20 cellular contexts compared by ENCODE assay signal in genomic region chr3:151925419-151925818, GRCh38. TPM values are rescaled to one million over a fixed set of nuclear protein-coding genes. Genes with fewer than 3 reads are reported as not detected.
DNase-seq lines count a peak whose midpoint lies in the region; ATAC-seq, FAIRE-seq and TF ChIP-seq lines count a peak whose summit lies in the region.
"Had no signal": no experiment of that assay in that cellular context is flagged by ENCODE, and none has a peak within 500 bp of the region (broad histone marks: within the 10 kb centered on the region; RNA-seq: fewer than 3 reads in every experiment).

No MANE protein-coding gene starts in this region.

- CTCF ChIA-PET in PC-9 (lab: Charles Lee), result interaction anchor here (0.7 kb wide), 1 partner anchor 53 kb away, joined by 3 read pairs; no protein-coding TSS in a partner anchor
- CTCF ChIA-PET in endothelial cell of umbilical vein (lab: Charles Lee), result interaction anchor here (0.9 to 1.8 kb wide), 3 partner anchors 49 to 648 kb away, joined by 3 to 5 read pairs (median 4); no protein-coding TSS in a partner anchor

- no peaks in the 10 kb centered on the region for H4K20me1 ChIP-seq in PC-9 (ENCODE audit: insufficient read depth)
- H4K20me1 ChIP-seq in endothelial cell of umbilical vein (replicated peaks; ENCODE audit: control insufficient read depth, extremely low read depth, insufficient read depth, low read length), result no peaks in the 10 kb centered on the region

- FAIRE-seq in endothelial cell of umbilical vein (lab: Jason Lieb, UNC), result no peak
- FAIRE-seq: GM12891, islet of Langerhans had no signal

- BruUV-seq in PC-9 (replicated peaks; lab: Mats Ljungman, UMichigan) (no TSS peak), endothelial cell of umbilical vein (replicated peaks; lab: Mats Ljungman, UMichigan) (no TSS peak)

- H3K9me2 ChIP-seq in PC-9 (ENCODE audit: insufficient read depth), result no peaks in the 10 kb centered on the region

- H3K4me1 ChIP-seq in PC-9 (replicated peaks; ENCODE audit: insufficient read depth) (peaks cover 7% of the 10 kb centered on the region), endothelial cell of umbilical vein (ENCODE audit: control insufficient read depth, extremely low read depth, insufficient read depth, low read length) (peaks cover 32% of the 10 kb centered on the region)

- dilution Hi-C loops in endothelial cell of umbilical vein (cut with MboI; ENCODE audit: extremely low pct_ligation_motif_present, low sequenced_read_pairs), result no loop called here

- H3K9me1 ChIP-seq in endothelial cell of umbilical vein (replicated peaks; ENCODE audit: control insufficient read depth, extremely low read depth, insufficient read depth, low read length), result no peaks in the 10 kb centered on the region

- no peaks in the 10 kb centered on the region for H3K79me2 ChIP-seq in PC-9 (ENCODE audit: low read depth)
- no peaks in the 10 kb centered on the region for H3K79me2 ChIP-seq in endothelial cell of umbilical vein (ENCODE audit: control insufficient read depth, insufficient read depth, low read length)

- peaks cover 7% of the 10 kb centered on the region for H3K4me1 Mint-ChIP-seq in activated T-cell treated with anti-CD3 and anti-CD28 coated beads, Interleukin-2, amount 50 U/mL, for 72 hours (ENCODE audit: low read depth)

- no peaks in the 10 kb centered on the region for H3K9me3 Mint-ChIP-seq in activated T-cell treated with anti-CD3 and anti-CD28 coated beads, Interleukin-2, amount 50 U/mL, for 72 hours
- H3K9me3 Mint-ChIP-seq: CD8-positive, alpha-beta T cell had no signal

- no peaks in the 10 kb centered on the region for H3K27me3 Mint-ChIP-seq in activated T-cell treated with anti-CD3 and anti-CD28 coated beads, Interleukin-2, amount 50 U/mL, for 72 hours (ENCODE audit: low read depth)

- no peaks in the 10 kb centered on the region for H3K27me3 ChIP-seq in PC-9 (ENCODE audit: insufficient read depth, low read depth)
- H3K27me3 ChIP-seq in endothelial cell of umbilical vein (ENCODE audit: control insufficient read depth in 2 of 2, insufficient read depth in 2 of 2, low read length in 2 of 2), result no peaks in the 10 kb centered on the region

- POLR2A ChIA-PET in PC-9 (lab: Charles Lee; ENCODE audit: unreplicated experiment) (interaction anchor here (0.7 kb wide), 1 partner anchor 343 kb away, joined by 4 read pairs; no protein-coding TSS in a partner anchor), endothelial cell of umbilical vein (lab: Charles Lee) (no interaction called here)

- no peak overlapping the region for H3K27ac Mint-ChIP-seq in activated T-cell treated with anti-CD3 and anti-CD28 coated beads, Interleukin-2, amount 50 U/mL, for 72 hours
- H3K27ac Mint-ChIP-seq: CD8-positive, alpha-beta T cell had no signal

- H3K27ac ChIP-seq in PC-9 (no peak overlapping the region), endothelial cell of umbilical vein (ENCODE audit: insufficient read depth, low read depth, low read length) (peak overlapping the region; percentile 29), skin epidermis (peak overlapping the region in 18 of 21 experiments; percentile 14 to 88 (median 73))

- H3K4me3 Mint-ChIP-seq in activated T-cell treated with anti-CD3 and anti-CD28 coated beads, Interleukin-2, amount 50 U/mL, for 72 hours, result no peak overlapping the region
- H3K4me3 Mint-ChIP-seq: CD8-positive, alpha-beta T cell had no signal

- no peaks in the 10 kb centered on the region for H3K9me3 ChIP-seq in PC-9 (ENCODE audit: insufficient read depth, low read depth)
- H3K9me3 ChIP-seq in endothelial cell of umbilical vein (replicated peaks; ENCODE audit: control insufficient read depth, insufficient read depth, low read length), result no peaks in the 10 kb centered on the region

- H2AFZ ChIP-seq in PC-9 (no peak overlapping the region), endothelial cell of umbilical vein (ENCODE audit: low read depth, low read length) (peak overlapping the region; percentile 2)

- ATAC-seq in activated T-cell treated with anti-CD3 and anti-CD28 coated beads, Interleukin-2, amount 50 U/mL, for 72 hours (replicated peaks in 1 of 2), result peak; percentile 89 to 90
- ATAC-seq in GM21381 (IDR thresholded peaks at IDR 0.05; ENCODE audit: unreplicated experiment), result no peak
- ATAC-seq: CD8-positive, alpha-beta T cell had no signal

- peak; percentile 36 for DNase-seq in activated T-cell treated with anti-CD3 and anti-CD28 coated beads, Interleukin-2, amount 50 U/mL, for 72 hours
- no peak for DNase-seq in activated T-cell treated with anti-CD3 and anti-CD28 coated beads for 4 hours
- no peak for DNase-seq in PC-9
- DNase-seq in endothelial cell of umbilical vein (ENCODE audit: low read depth, low spot score), result no peak
- DNase-seq in NCI-H187 treated with DMSO at 0.1 percent for 48 hours (lab: John Stamatoyannopoulos, UW), result no peak
- DNase-seq in NCI-H1694 treated with DMSO at 0.1 percent for 48 hours (lab: John Stamatoyannopoulos, UW), result no peak
- DNase-seq: activated CD4-positive, alpha-beta T cell treated with anti-CD3 and anti-CD28 coated beads, Interleukin-2, amount 50 U/mL, for 4 hours; activated effector memory CD4-positive, alpha-beta T cell treated with anti-CD3 and anti-CD28 coated beads, Interleukin-2, amount 50 U/mL, for 16 hours; CD8-positive, alpha-beta T cell; effector memory CD4-positive, alpha-beta T cell; midbrain; NCI-H1105; NCI-H2171 treated with DMSO at 0.1 percent for 48 hours; occipital lobe; SIG-M5 had no signal

- peak overlapping the region; percentile 20; the same call in 1 of the 2 replicates for H3K4me2 ChIP-seq in PC-9
- no peak overlapping the region for H3K4me2 ChIP-seq in endothelial cell of umbilical vein (ENCODE audit: insufficient read depth, low read length)

- no peaks in the 10 kb centered on the region for H3K36me3 Mint-ChIP-seq in activated T-cell treated with anti-CD3 and anti-CD28 coated beads, Interleukin-2, amount 50 U/mL, for 72 hours (ENCODE audit: insufficient read depth in 2 of 2)
- H3K36me3 Mint-ChIP-seq: CD8-positive, alpha-beta T cell had no signal

- H3F3A ChIP-seq in PC-9 (ENCODE audit: insufficient read depth, low read depth), result no peaks in the 10 kb centered on the region

- H3K4me3 ChIP-seq in PC-9 (no peak overlapping the region), endothelial cell of umbilical vein (replicated peaks in 1 of 3; ENCODE audit: insufficient read depth in 1 of 3, low read depth in 1 of 3, low read length in 3 of 3) (no peak overlapping the region), skin epidermis (no peak overlapping the region)

- TF ChIP-seq CTCF in PC-9 (conservative IDR thresholded peaks at IDR 0.05) (no peak), endothelial cell of umbilical vein (IDR thresholded peaks at IDR 0.05; ENCODE audit: extremely low read depth in 1 of 2, insufficient read depth in 1 of 2, low read depth in 1 of 2, low read length in 2 of 2) (no peak)

- TF ChIP-seq POLR2A in endothelial cell of umbilical vein (IDR thresholded peaks at IDR 0.05; ENCODE audit: low read depth, low read length), result no peak

- intact Hi-C loops in PC-9 (cut with micrococcal nuclease; ENCODE audit: unreplicated experiment), result loop anchor here (5.0 kb wide), 1 partner anchor 342 kb away; the partner anchor contains the start of gene MBNL1
- intact Hi-C loops in endothelial cell of umbilical vein (cut with micrococcal nuclease), result loop anchor here (10.0 kb wide), 1 partner anchor 519 kb away; no protein-coding TSS in a partner anchor

- H3K9ac ChIP-seq in endothelial cell of umbilical vein (replicated peaks; ENCODE audit: extremely low read depth, insufficient read depth, low read length), result no peak overlapping the region

- H3K36me3 ChIP-seq in PC-9 (ENCODE audit: low read depth) (no peaks in the 10 kb centered on the region), endothelial cell of umbilical vein (ENCODE audit: control insufficient read depth in 2 of 2, extremely low read depth in 1 of 2, insufficient read depth in 2 of 2, low read length in 2 of 2) (no peaks in the 10 kb centered on the region)

TF ChIP-seq in endothelial cell of umbilical vein, 7 proteins besides CTCF, POLR2A, EP300 and RAD21:
- TF ChIP-seq JUN (IDR thresholded peaks at IDR 0.05; ENCODE audit: borderline replicate concordance, insufficient read depth, insufficient read length, low read depth), result no peak
- no peak for TF ChIP-seq MYC (IDR thresholded peaks at IDR 0.05; ENCODE audit: low read depth, low read length)
- TF ChIP-seq FOS (IDR thresholded peaks at IDR 0.05; ENCODE audit: borderline replicate concordance, insufficient read depth, low read length), result no peak
- no peak for TF ChIP-seq EZH2 (IDR thresholded peaks at IDR 0.05; ENCODE audit: borderline replicate concordance, low read depth, low read length, severe bottlenecking)
- TF ChIP-seq POLR2AphosphoS5 (IDR thresholded peaks at IDR 0.05; ENCODE audit: insufficient read depth, low read depth, low read length), result no peak
- no peak for TF ChIP-seq GATA2 (IDR thresholded peaks at IDR 0.05; ENCODE audit: insufficient read depth, insufficient read length, low read depth, low read length)
- no peak for TF ChIP-seq MAX (IDR thresholded peaks at IDR 0.05; ENCODE audit: insufficient read depth, insufficient read length)
TF ChIP-seq in endothelial cell of umbilical vein: peak in this region for 0.

RNA-seq across cellular contexts. Expression of gene SUCNR1, which starts 52.0 kb away (rescaled TPM):
- under 1 TPM in 1 of 2 donors, not detected in 1; 0.05 TPM for total RNA-seq in activated T-cell treated with anti-CD3 and anti-CD28 coated beads, Interleukin-2, amount 50 U/mL, for 72 hours
- not detected in 2 replicates for total RNA-seq in PC-9 (2021)
- total RNA-seq in endothelial cell of umbilical vein, result not detected in 2 replicates
- not detected in 2 replicates for polyA plus RNA-seq in endothelial cell of umbilical vein
- not detected in 2 replicates for polyA plus RNA-seq in endothelial cell of umbilical vein (2011; cell fraction: cytosol; rRNA removed)
- 0.04 TPM in 1 of 2 replicates, not detected in the other for polyA plus RNA-seq in endothelial cell of umbilical vein (2011; cell fraction: nucleus; rRNA removed)
- not detected in 2 replicates for polyA plus RNA-seq in endothelial cell of umbilical vein (2012)
- polyA minus RNA-seq in endothelial cell of umbilical vein, result not detected in 2 replicates
- not detected for polyA minus RNA-seq in endothelial cell of umbilical vein (2011; cell fraction: cytosol; rRNA and poly(A)+ RNA removed)
- polyA minus RNA-seq in endothelial cell of umbilical vein (2011; cell fraction: nucleus; rRNA and poly(A)+ RNA removed), result not detected in 2 replicates
- total RNA-seq: CD8-positive, alpha-beta T cell had no signal
- polyA plus RNA-seq: AG04450 had no signal

Comparison
In these comparisons a context has a peak if more than half of its experiments do, and no peak if none do; other contexts are left out.
1. DNase-seq: peak in activated T-cell treated with anti-CD3 and anti-CD28 coated beads, Interleukin-2, amount 50 U/mL, for 72 hours (2 of 2); none in activated T-cell treated with anti-CD3 and anti-CD28 coated beads for 4 hours (single experiment), PC-9 (0 of 2), endothelial cell of umbilical vein (single experiment), NCI-H187 treated with DMSO at 0.1 percent for 48 hours (single experiment) and NCI-H1694 treated with DMSO at 0.1 percent for 48 hours (single experiment).